ENCODE assay signal across 13 cellular contexts in genomic region chr7:150897502-150898474, GRCh38. TPM values are rescaled to one million over a fixed set of nuclear protein-coding genes. Genes with fewer than 3 reads are reported as not detected.
A peak's percentile ranks its signal among the peaks of the same experiment; 100 is the strongest.
DNase-seq lines count a peak whose midpoint lies in the region; ATAC-seq and TF ChIP-seq lines count a peak whose summit lies in the region.
"Had no signal": no experiment of that assay in that cellular context is flagged by ENCODE, and none has a peak within 500 bp of the region (broad histone marks: within the 10 kb centered on the region; RNA-seq: fewer than 3 reads in every experiment).

No MANE protein-coding gene starts in this region.

- no peaks in the 10 kb centered on the region for H4K20me1 ChIP-seq in SU-DHL-6 (ENCODE audit: low read depth, low read length)
- no peaks in the 10 kb centered on the region for H4K20me1 ChIP-seq in smooth muscle cell (ENCODE audit: low read depth)

- H3K27me3 Mint-ChIP-seq in activated naive CD4-positive, alpha-beta T cell treated with anti-CD3 and anti-CD28 coated beads, Interleukin-2, amount 10 ng/mL, durations not matched to agents 7 days and 5 days = peaks cover 69% of the 10 kb centered on the region

- no CpG with 5 or more reads among the region's 22 CpGs for WGBS in mesendoderm (ENCODE audit: extremely low coverage, insufficient coverage, low lambda C conversion rate)
- WGBS in smooth muscle cell (ENCODE audit: low lambda C conversion rate) = 79% methylated on average over 22 of the region's 22 CpGs

- H3K36me3 ChIP-seq in SU-DHL-6 (ENCODE audit: low read length) = no peaks in the 10 kb centered on the region
- H3K36me3 ChIP-seq in mesendoderm (ENCODE audit: control insufficient read depth, insufficient read depth, low read length) = no peaks in the 10 kb centered on the region
- H3K36me3 ChIP-seq in smooth muscle cell (ENCODE audit: low read depth) = no peaks in the 10 kb centered on the region

- H3F3A ChIP-seq in SU-DHL-6 (ENCODE audit: insufficient read depth) (no peaks in the 10 kb centered on the region), smooth muscle cell (ENCODE audit: low read depth) (no peaks in the 10 kb centered on the region)

- no peak overlapping the region for H4K5ac ChIP-seq in mesendoderm (ENCODE audit: low read length)

- peak; percentile 76 to 77 for ATAC-seq in activated naive CD4-positive, alpha-beta T cell treated with anti-CD3 and anti-CD28 coated beads, Interleukin-2, amount 50 U/mL, for 72 hours
- ATAC-seq in HG02642 (IDR thresholded peaks at IDR 0.05; ENCODE audit: poor library complexity, unreplicated experiment) = peak; percentile 79
- peak; percentile 90 for ATAC-seq in stimulated activated naive CD8-positive, alpha-beta T cell treated with anti-CD3 and anti-CD28 coated beads, Interleukin-15, Interleukin-2, amounts not matched to agents 100 U/mL and 50 U/mL, for 24 hours

- H3K79me2 ChIP-seq in SU-DHL-6 (ENCODE audit: insufficient read depth, low read length) (no peaks in the 10 kb centered on the region), mesendoderm (ENCODE audit: control insufficient read depth, insufficient read depth, low read length) (no peaks in the 10 kb centered on the region), smooth muscle cell (ENCODE audit: low read depth) (no peaks in the 10 kb centered on the region)

- H2AFZ ChIP-seq in SU-DHL-6 (ENCODE audit: low read depth, low read length, severe bottlenecking) = no peak overlapping the region
- no peak overlapping the region for H2AFZ ChIP-seq in smooth muscle cell (ENCODE audit: low read depth)

- H3K4me3 Mint-ChIP-seq in activated naive CD4-positive, alpha-beta T cell treated with anti-CD3 and anti-CD28 coated beads, Interleukin-2, amount 10 ng/mL, durations not matched to agents 7 days and 5 days = no peak overlapping the region
- H3K4me3 Mint-ChIP-seq: activated naive CD8-positive, alpha-beta T cell treated with anti-CD3 and anti-CD28 coated beads, Interleukin-2, amount 10 ng/mL, durations not matched to agents 7 days and 5 days had no signal

- H3K4me1 Mint-ChIP-seq in activated naive CD4-positive, alpha-beta T cell treated with anti-CD3 and anti-CD28 coated beads, Interleukin-2, amount 10 ng/mL, durations not matched to agents 7 days and 5 days = peaks cover 3% of the 10 kb centered on the region

- H3K9me3 ChIP-seq in SU-DHL-6 (ENCODE audit: insufficient read depth, low read length) (no peaks in the 10 kb centered on the region), smooth muscle cell (replicated peaks; ENCODE audit: low read depth) (peaks cover 5% of the 10 kb centered on the region)
- H3K9me3 ChIP-seq: testis had no signal

- CTCF ChIA-PET in activated naive CD4-positive, alpha-beta T cell treated with anti-CD3 and anti-CD28 coated beads, Interleukin-2, amount 10 ng/mL, durations not matched to agents 7 days and 5 days (lab: Charles Lee) = interaction anchor here (0.6 to 4.0 kb wide), 37 partner anchors 9 to 226 kb away, joined by 3 to 42 read pairs (median 4); partner anchors contain the start of genes ABCB8 and NOS3

- no peak overlapping the region for H3K23ac ChIP-seq in mesendoderm (ENCODE audit: low read length)

- no peak overlapping the region for H3K4ac ChIP-seq in mesendoderm (ENCODE audit: low read depth, low read length)

- H3K27me3 ChIP-seq in SU-DHL-6 (ENCODE audit: low read length) (no peaks in the 10 kb centered on the region), mesendoderm (ENCODE audit: insufficient read depth, low read length, poor library complexity) (no peaks in the 10 kb centered on the region), smooth muscle cell (ENCODE audit: low read depth) (peaks cover 6% of the 10 kb centered on the region)
- H3K27me3 ChIP-seq: testis had no signal

- H3K27ac ChIP-seq in SU-DHL-6 (ENCODE audit: low read depth, low read length) (peak overlapping the region; percentile 69), mesendoderm (ENCODE audit: low read depth, low read length) (no peak overlapping the region), smooth muscle cell (ENCODE audit: low read depth) (no peak overlapping the region)
- H3K27ac ChIP-seq: testis had no signal

- H3K9ac ChIP-seq in SU-DHL-6 (ENCODE audit: low read length) (no peak overlapping the region; the same call in 1 of the 2 replicates), mesendoderm (ENCODE audit: low read length) (no peak overlapping the region), smooth muscle cell (ENCODE audit: low read depth) (no peak overlapping the region)

- H3K27ac Mint-ChIP-seq in activated naive CD4-positive, alpha-beta T cell treated with anti-CD3 and anti-CD28 coated beads, Interleukin-2, amount 50 U/mL, for 72 hours = no peak overlapping the region
- H3K27ac Mint-ChIP-seq in activated naive CD4-positive, alpha-beta T cell treated with anti-CD3 and anti-CD28 coated beads, Interleukin-2, amount 10 ng/mL, durations not matched to agents 7 days and 5 days = no peak overlapping the region
- H3K27ac Mint-ChIP-seq: activated naive CD8-positive, alpha-beta T cell treated with anti-CD3 and anti-CD28 coated beads, Interleukin-2, amount 10 ng/mL, durations not matched to agents 7 days and 5 days; progenitor cell of endocrine pancreas had no signal

- H3K4me3 ChIP-seq in SU-DHL-6 (ENCODE audit: insufficient read depth, low read length, poor library complexity, severe bottlenecking) (no peak overlapping the region), mesendoderm (ENCODE audit: low read length) (no peak overlapping the region), smooth muscle cell (no peak overlapping the region)

- DNase-seq in activated naive CD4-positive, alpha-beta T cell treated with anti-CD3 and anti-CD28 coated beads, Interleukin-2, amount 50 U/mL, for 72 hours (ENCODE audit: low spot score in 2 of 2) = no peak
- DNase-seq in activated naive CD4-positive, alpha-beta T cell treated with anti-CD3 and anti-CD28 coated beads, Interleukin-2, amount 10 ng/mL, durations not matched to agents 7 days and 5 days = no peak
- DNase-seq in stimulated activated naive CD8-positive, alpha-beta T cell treated with anti-CD3 and anti-CD28 coated beads, Interleukin-15, Interleukin-2, amounts not matched to agents 100 U/mL and 50 U/mL, for 24 hours = peak; percentile 57
- DNase-seq in mesendoderm (no peak), NOMO-1 treated with DMSO at 0.1 percent for 48 hours (lab: John Stamatoyannopoulos, UW; ENCODE audit: unreplicated experiment) (no peak), smooth muscle cell (lab: John Stamatoyannopoulos, UW; ENCODE audit: unreplicated experiment) (no peak)

- no peaks in the 10 kb centered on the region for H3K9me2 ChIP-seq in SU-DHL-6 (replicated peaks; ENCODE audit: insufficient read depth, low read length)

- H3K4me2 ChIP-seq in SU-DHL-6 (ENCODE audit: low read depth, low read length, poor library complexity, severe bottlenecking) (peak overlapping the region; percentile 46), mesendoderm (ENCODE audit: low read length) (no peak overlapping the region), smooth muscle cell (no peak overlapping the region)

- H3K9me3 Mint-ChIP-seq in activated naive CD4-positive, alpha-beta T cell treated with anti-CD3 and anti-CD28 coated beads, Interleukin-2, amount 50 U/mL, for 72 hours = peaks cover 4 to 5% of the 10 kb centered on the region in 2 donors
- H3K9me3 Mint-ChIP-seq in activated naive CD4-positive, alpha-beta T cell treated with anti-CD3 and anti-CD28 coated beads, Interleukin-2, amount 10 ng/mL, durations not matched to agents 7 days and 5 days = no peaks in the 10 kb centered on the region
- H3K9me3 Mint-ChIP-seq: activated naive CD8-positive, alpha-beta T cell treated with anti-CD3 and anti-CD28 coated beads, Interleukin-2, amount 10 ng/mL, durations not matched to agents 7 days and 5 days had no signal

- H2BK15ac ChIP-seq in mesendoderm (replicated peaks; ENCODE audit: low read depth) = no peak overlapping the region

- H3K4me1 ChIP-seq in mesendoderm (ENCODE audit: control insufficient read depth, low read depth, low read length) (no peaks in the 10 kb centered on the region), smooth muscle cell (ENCODE audit: low read depth) (no peaks in the 10 kb centered on the region)

- H3K79me1 ChIP-seq in mesendoderm (ENCODE audit: low read length) = no peaks in the 10 kb centered on the region

- TF ChIP-seq CTCF in SU-DHL-6 (IDR thresholded peaks at IDR 0.05; ENCODE audit: insufficient read depth, low read length, poor library complexity, severe bottlenecking) = no peak
- no peak for TF ChIP-seq CTCF in smooth muscle cell (IDR thresholded peaks at IDR 0.05; ENCODE audit: borderline replicate concordance, insufficient read depth, poor library complexity, severe bottlenecking)

- peaks cover 5 to 6% of the 10 kb centered on the region in 2 donors for H3K36me3 Mint-ChIP-seq in activated naive CD4-positive, alpha-beta T cell treated with anti-CD3 and anti-CD28 coated beads, Interleukin-2, amount 50 U/mL, for 72 hours
- no peaks in the 10 kb centered on the region for H3K36me3 Mint-ChIP-seq in activated naive CD4-positive, alpha-beta T cell treated with anti-CD3 and anti-CD28 coated beads, Interleukin-2, amount 10 ng/mL, durations not matched to agents 7 days and 5 days
- H3K36me3 Mint-ChIP-seq: activated naive CD8-positive, alpha-beta T cell treated with anti-CD3 and anti-CD28 coated beads, Interleukin-2, amount 10 ng/mL, durations not matched to agents 7 days and 5 days had no signal

- H4K8ac ChIP-seq in mesendoderm (ENCODE audit: low read depth, low read length) = no peak overlapping the region

- no peak overlapping the region for H2BK120ac ChIP-seq in mesendoderm (ENCODE audit: low read depth, low read length)

- no peak overlapping the region for H2AK5ac ChIP-seq in mesendoderm (ENCODE audit: low read length)

- H3K18ac ChIP-seq in mesendoderm (ENCODE audit: low read length) = no peak overlapping the region

- no peak overlapping the region for H2BK5ac ChIP-seq in mesendoderm (ENCODE audit: low read length)

- H3K56ac ChIP-seq in mesendoderm (ENCODE audit: low read length) = no peak overlapping the region

RNA-seq across cellular contexts. Expression of gene AOC1, which starts 45.5 kb away (rescaled TPM):
- total RNA-seq in activated naive CD4-positive, alpha-beta T cell treated with anti-CD3 and anti-CD28 coated beads, Interleukin-2, amount 50 U/mL, for 72 hours = not detected
- polyA plus RNA-seq in mesendoderm (2013, experiment 1 of 2) = 0.14 TPM
- 0.15 TPM for polyA plus RNA-seq in mesendoderm (2013, experiment 2 of 2)
- total RNA-seq in smooth muscle cell = not detected in 2 replicates
- 0.45 TPM in 1 of 2 replicates, not detected in the other for polyA plus RNA-seq in smooth muscle cell
- total RNA-seq: activated naive CD8-positive, alpha-beta T cell treated with anti-CD3 and anti-CD28 coated beads, Interleukin-2, amount 10 ng/mL, durations not matched to agents 7 days and 5 days; CD8-positive, alpha-beta memory T cell; RPMI7951 had no signal
- polyA plus RNA-seq: CD8-positive, alpha-beta memory T cell had no signal
